In genomic region chr13:111177081-111177711, GRCh38 we compare ENCODE assay signal across 8 cellular contexts.
DNase-seq lines count a peak whose midpoint lies in the region; ATAC-seq, FAIRE-seq and TF ChIP-seq lines count a peak whose summit lies in the region.

No MANE protein-coding gene starts in this region.

- H2AFZ ChIP-seq in astrocyte (ENCODE audit: low read depth, low read length), result no peak overlapping the region
- no peak overlapping the region for H2AFZ ChIP-seq in keratinocyte (ENCODE audit: control insufficient read depth, low read length)
- H2AFZ ChIP-seq in Karpas-422 (ENCODE audit: low read length), result no peak overlapping the region

- H3K4me3 Mint-ChIP-seq in activated CD8-positive, alpha-beta memory T cell treated with anti-CD3 and anti-CD28 coated beads, Interleukin-2, amount 10 ng/mL, durations not matched to agents 7 days and 5 days, result peak overlapping the region; percentile 23
- H3K4me3 Mint-ChIP-seq in astrocyte (ENCODE audit: unreplicated experiment), result no peak overlapping the region
- H3K4me3 Mint-ChIP-seq in stimulated activated naive CD8-positive, alpha-beta T cell treated with anti-CD3 and anti-CD28 coated beads, Interleukin-15, amount 100 ng/mL, for 72 hours, result peak overlapping the region; percentile 31 to 49

- H3K79me2 ChIP-seq in astrocyte (ENCODE audit: insufficient read depth, low read length), result peaks cover 91% of the 10 kb centered on the region
- H3K79me2 ChIP-seq in keratinocyte (ENCODE audit: control insufficient read depth, insufficient read depth, low read length), result peaks cover 75% of the 10 kb centered on the region
- peaks cover 98% of the 10 kb centered on the region for H3K79me2 ChIP-seq in Karpas-422 (ENCODE audit: low read length)

- H3K9me3 Mint-ChIP-seq in activated CD8-positive, alpha-beta memory T cell treated with anti-CD3 and anti-CD28 coated beads, Interleukin-2, amount 10 ng/mL, durations not matched to agents 7 days and 5 days (ENCODE audit: low read depth), result peaks cover 4% of the 10 kb centered on the region
- no peaks in the 10 kb centered on the region for H3K9me3 Mint-ChIP-seq in astrocyte (ENCODE audit: unreplicated experiment)
- H3K9me3 Mint-ChIP-seq in stimulated activated naive CD8-positive, alpha-beta T cell treated with anti-CD3 and anti-CD28 coated beads, Interleukin-15, amount 100 ng/mL, for 72 hours, result peaks cover 11 to 22% of the 10 kb centered on the region in 2 donors

- FAIRE-seq in astrocyte (lab: Jason Lieb, UNC) (no peak), keratinocyte (lab: Jason Lieb, UNC) (no peak)

- peak; percentile 77 for DNase-seq in activated CD8-positive, alpha-beta memory T cell treated with anti-CD3 and anti-CD28 coated beads, Interleukin-2, amount 10 ng/mL, durations not matched to agents 7 days and 5 days
- DNase-seq in activated CD8-positive, alpha-beta memory T cell treated with anti-CD3 and anti-CD28 coated beads, Interleukin-2, amount 50 U/mL, for 4 hours, result no peak
- DNase-seq in NCI-H1694 treated with DMSO at 0.1 percent for 48 hours (lab: John Stamatoyannopoulos, UW) (peak; percentile 61), astrocyte (ENCODE audit: low read depth) (peak; percentile 83), keratinocyte (ENCODE audit: low read depth, low spot score) (no peak), Karpas-422 (no peak)
- peak in 1 of 2 donors; percentile 46 for DNase-seq in stimulated activated naive CD8-positive, alpha-beta T cell treated with anti-CD3 and anti-CD28 coated beads, Interleukin-15, amount 100 ng/mL, for 72 hours
- no peak for DNase-seq in NK-92 treated with Interleukin-12 subunit alpha and Interleukin-12 subunit beta, amount 100 ng/mL, for 24 hours (lab: John Stamatoyannopoulos, UW)

- H3K9me3 ChIP-seq in astrocyte (ENCODE audit: insufficient read depth, low read depth, low read length), result no peaks in the 10 kb centered on the region
- no peaks in the 10 kb centered on the region for H3K9me3 ChIP-seq in keratinocyte (ENCODE audit: control insufficient read depth, low read depth, low read length)
- no peaks in the 10 kb centered on the region for H3K9me3 ChIP-seq in Karpas-422 (ENCODE audit: low read length)

- dilution Hi-C loops in keratinocyte (cut with MboI; ENCODE audit: extremely low pct_ligation_motif_present, low sequenced_read_pairs), result no loop called here

- no peak for TF ChIP-seq CTCF in astrocyte (IDR thresholded peaks at IDR 0.05; ENCODE audit: insufficient read depth, low read depth, low read length)
- TF ChIP-seq CTCF in keratinocyte (optimal IDR thresholded peaks at IDR 0.05 in 1 of 3, IDR thresholded peaks at IDR 0.05 in 1 of 3, conservative IDR thresholded peaks at IDR 0.05 in 1 of 3; ENCODE audit: extremely low read depth in 1 of 3, insufficient read depth in 2 of 3, low read length in 3 of 3), result no peak

- H3K27ac ChIP-seq in astrocyte (ENCODE audit: low read depth, low read length) (peak overlapping the region; percentile 96), keratinocyte (ENCODE audit: control insufficient read depth, insufficient read depth, low read length) (peak overlapping the region; percentile 45), Karpas-422 (ENCODE audit: low read length) (no peak overlapping the region)

- peaks cover 58% of the 10 kb centered on the region for H3K4me1 Mint-ChIP-seq in activated CD8-positive, alpha-beta memory T cell treated with anti-CD3 and anti-CD28 coated beads, Interleukin-2, amount 10 ng/mL, durations not matched to agents 7 days and 5 days
- peaks cover 48% of the 10 kb centered on the region for H3K4me1 Mint-ChIP-seq in astrocyte (ENCODE audit: low read depth, unreplicated experiment)
- H3K4me1 Mint-ChIP-seq in stimulated activated naive CD8-positive, alpha-beta T cell treated with anti-CD3 and anti-CD28 coated beads, Interleukin-15, amount 100 ng/mL, for 72 hours, result peaks cover 78% of the 10 kb centered on the region

- H3K4me3 ChIP-seq in astrocyte (ENCODE audit: insufficient read depth, low read depth, low read length) (no peak overlapping the region), keratinocyte (ENCODE audit: control insufficient read depth in 2 of 3, extremely low read depth in 1 of 3, insufficient read depth in 2 of 3, low read depth in 1 of 3, low read length in 3 of 3) (no peak overlapping the region), Karpas-422 (ENCODE audit: low read length) (no peak overlapping the region)

- H3K4me2 ChIP-seq in astrocyte (ENCODE audit: low read length) (peak overlapping the region; percentile 43), keratinocyte (ENCODE audit: control insufficient read depth, extremely low read depth, insufficient read depth, low read depth, low read length) (no peak overlapping the region), Karpas-422 (ENCODE audit: low read depth, low read length, poor library complexity, severe bottlenecking) (no peak overlapping the region)

- peak; percentile 81 for ATAC-seq in activated CD8-positive, alpha-beta memory T cell treated with anti-CD3 and anti-CD28 coated beads, Interleukin-2, amount 10 ng/mL, durations not matched to agents 7 days and 5 days
- ATAC-seq in stimulated activated naive CD8-positive, alpha-beta T cell treated with anti-CD3 and anti-CD28 coated beads, Interleukin-15, amount 100 ng/mL, for 72 hours, result peak; percentile 87

- peaks cover 3% of the 10 kb centered on the region for H3K9me1 ChIP-seq in keratinocyte (ENCODE audit: control insufficient read depth, extremely low read depth, insufficient read depth, low read length)

- no peaks in the 10 kb centered on the region for H3K27me3 Mint-ChIP-seq in activated CD8-positive, alpha-beta memory T cell treated with anti-CD3 and anti-CD28 coated beads, Interleukin-2, amount 10 ng/mL, durations not matched to agents 7 days and 5 days
- no peaks in the 10 kb centered on the region for H3K27me3 Mint-ChIP-seq in astrocyte (ENCODE audit: low read depth, unreplicated experiment)
- no peaks in the 10 kb centered on the region for H3K27me3 Mint-ChIP-seq in stimulated activated naive CD8-positive, alpha-beta T cell treated with anti-CD3 and anti-CD28 coated beads, Interleukin-15, amount 100 ng/mL, for 72 hours

- H3K4me1 ChIP-seq in astrocyte (ENCODE audit: insufficient read depth, low read length) (peaks cover 36% of the 10 kb centered on the region), keratinocyte (ENCODE audit: control insufficient read depth, extremely low read depth, insufficient read depth, low read length) (peaks cover 20% of the 10 kb centered on the region), Karpas-422 (ENCODE audit: low read length) (peaks cover 26% of the 10 kb centered on the region)

- CTCF ChIA-PET in activated CD8-positive, alpha-beta memory T cell treated with anti-CD3 and anti-CD28 coated beads, Interleukin-2, amount 10 ng/mL, durations not matched to agents 7 days and 5 days (lab: Charles Lee), result interaction anchor here (1.8 kb wide), 1 partner anchor 12 kb away, joined by 7 read pairs; no protein-coding TSS in a partner anchor

- H3K36me3 ChIP-seq in astrocyte (ENCODE audit: insufficient read depth, low read length) (peaks cover 4% of the 10 kb centered on the region), keratinocyte (ENCODE audit: control insufficient read depth in 2 of 2, extremely low read depth in 1 of 2, insufficient read depth in 2 of 2, low read length in 2 of 2) (peaks cover 4% of the 10 kb centered on the region in 2 experiments), Karpas-422 (ENCODE audit: insufficient read depth, low read length) (peaks cover 15% of the 10 kb centered on the region)

- no peaks in the 10 kb centered on the region for H3K9me2 ChIP-seq in Karpas-422 (replicated peaks; ENCODE audit: insufficient read depth, low read length)

- H3K27ac Mint-ChIP-seq in activated CD8-positive, alpha-beta memory T cell treated with anti-CD3 and anti-CD28 coated beads, Interleukin-2, amount 10 ng/mL, durations not matched to agents 7 days and 5 days, result peak overlapping the region; percentile 81
- peak overlapping the region; percentile 95 for H3K27ac Mint-ChIP-seq in astrocyte (ENCODE audit: unreplicated experiment)
- H3K27ac Mint-ChIP-seq in stimulated activated naive CD8-positive, alpha-beta T cell treated with anti-CD3 and anti-CD28 coated beads, Interleukin-15, amount 100 ng/mL, for 72 hours, result peak overlapping the region in 1 of 2 donors; percentile 11

- peaks cover 75% of the 10 kb centered on the region for H3K36me3 Mint-ChIP-seq in activated CD8-positive, alpha-beta memory T cell treated with anti-CD3 and anti-CD28 coated beads, Interleukin-2, amount 10 ng/mL, durations not matched to agents 7 days and 5 days
- peaks cover 22% of the 10 kb centered on the region for H3K36me3 Mint-ChIP-seq in astrocyte (ENCODE audit: low read depth, unreplicated experiment)

- H3K9ac ChIP-seq in astrocyte (ENCODE audit: low read length) (peak overlapping the region; percentile 81), keratinocyte (ENCODE audit: control insufficient read depth, extremely low read depth, insufficient read depth, low read length) (no peak overlapping the region), Karpas-422 (ENCODE audit: low read length) (no peak overlapping the region)

- H3K27me3 ChIP-seq in astrocyte (ENCODE audit: insufficient read depth, low read length) (no peaks in the 10 kb centered on the region), keratinocyte (ENCODE audit: control insufficient read depth, extremely low read depth, insufficient read depth, low read length) (no peaks in the 10 kb centered on the region), Karpas-422 (ENCODE audit: low read length) (no peaks in the 10 kb centered on the region)

- H4K20me1 ChIP-seq in astrocyte (ENCODE audit: insufficient read depth, low read length), result peaks cover 79% of the 10 kb centered on the region
- peaks cover 3% of the 10 kb centered on the region for H4K20me1 ChIP-seq in keratinocyte (ENCODE audit: control insufficient read depth, extremely low read depth, insufficient read depth, low read length)
- 0 out of 2 replicates have a peak, but pooled peaks cover 7% of the 10 kb centered on the region for H4K20me1 ChIP-seq in Karpas-422 (ENCODE audit: insufficient read depth, low read depth, low read length)

Comparison
In these comparisons a context has a peak if more than half of its experiments do, and no peak if none do; other contexts are left out.
1. DNase-seq: peak in activated CD8-positive, alpha-beta memory T cell treated with anti-CD3 and anti-CD28 coated beads, Interleukin-2, amount 10 ng/mL, durations not matched to agents 7 days and 5 days (single experiment), NCI-H1694 treated with DMSO at 0.1 percent for 48 hours (single experiment) and astrocyte (single experiment); none in activated CD8-positive, alpha-beta memory T cell treated with anti-CD3 and anti-CD28 coated beads, Interleukin-2, amount 50 U/mL, for 4 hours (single experiment), keratinocyte (single experiment), Karpas-422 (single experiment) and NK-92 treated with Interleukin-12 subunit alpha and Interleukin-12 subunit beta, amount 100 ng/mL, for 24 hours (single experiment).